Comparison of ENCODE assay signal across 10 cellular contexts in the genomic region with DNA sequence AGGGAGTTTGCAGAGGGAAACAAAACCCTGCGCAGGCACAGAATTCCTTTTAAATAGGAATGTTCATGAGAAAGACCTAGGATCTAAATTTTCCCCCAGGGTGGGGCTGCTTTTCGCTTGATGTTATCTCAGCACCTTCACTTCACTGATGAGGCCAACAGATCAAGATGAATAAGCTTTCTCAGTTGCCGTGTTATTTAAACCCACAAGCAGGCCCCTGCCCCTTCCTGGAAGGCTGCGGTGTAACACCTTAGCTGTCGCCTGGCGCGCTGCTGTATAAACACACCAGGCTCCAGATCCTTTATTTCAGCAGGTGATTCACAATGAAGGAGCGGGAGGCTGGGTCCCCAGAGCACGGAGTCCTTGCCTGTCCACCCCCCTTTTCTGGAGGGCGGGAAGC.
DNase-seq lines count a peak whose midpoint lies in the region; ATAC-seq and TF ChIP-seq lines count a peak whose summit lies in the region.
"Had no signal": no experiment of that assay in that cellular context is flagged by ENCODE, and none has a peak within 500 bp of the region (broad histone marks: within the 10 kb centered on the region; RNA-seq: fewer than 3 reads in every experiment).

No MANE protein-coding gene starts in this region.

- ATAC-seq in WTC11 (peak; percentile 45), GM19395 (IDR thresholded peaks at IDR 0.05; ENCODE audit: unreplicated experiment) (no peak), GM21515 (IDR thresholded peaks at IDR 0.05; ENCODE audit: unreplicated experiment) (no peak), GM19324 (IDR thresholded peaks at IDR 0.05; ENCODE audit: low FRiP score, unreplicated experiment) (no peak), HG02642 (IDR thresholded peaks at IDR 0.05; ENCODE audit: poor library complexity, unreplicated experiment) (no peak)

- DNase-seq in WTC11 (ENCODE audit: low spot score): peak; percentile 24
- DNase-seq in activated naive CD8-positive, alpha-beta T cell treated with anti-CD3 and anti-CD28 coated beads for 36 hours: peak; percentile 83
- DNase-seq in stimulated activated CD4-positive, alpha-beta T cell treated with anti-CD3 and anti-CD28 coated beads, Interleukin-4, amount 100 ng/mL, for 4 hours: peak; percentile 56 to 70
- DNase-seq: activated B cell treated with CpG ODN at 0.5 μM for 24 hours, EL had no signal

- peak overlapping the region; percentile 70 for H3K27ac ChIP-seq in KOPT-K1 (ENCODE audit: low read depth, low read length, poor library complexity, severe bottlenecking)

- H3K36me3 Mint-ChIP-seq in WTC11: no peaks in the 10 kb centered on the region
- peaks cover 5% of the 10 kb centered on the region for H3K36me3 Mint-ChIP-seq in activated naive CD8-positive, alpha-beta T cell treated with anti-CD3 and anti-CD28 coated beads for 36 hours

- CTCF ChIA-PET in WTC11 (lab: Charles Lee): interaction anchor here (1.0 to 3.6 kb wide), 5 partner anchors 8 to 514 kb away, joined by 3 to 16 read pairs (median 4); no protein-coding TSS in a partner anchor

- POLR2A ChIA-PET in WTC11 (lab: Charles Lee): interaction anchor here (0.7 to 1.0 kb wide), 2 partner anchors 702 to 825 kb away, joined by 3 read pairs; a partner anchor contains a TSS

- H3K27me3 Mint-ChIP-seq in WTC11 (ENCODE audit: low read depth): no peaks in the 10 kb centered on the region
- no peaks in the 10 kb centered on the region for H3K27me3 Mint-ChIP-seq in activated naive CD8-positive, alpha-beta T cell treated with anti-CD3 and anti-CD28 coated beads for 36 hours

- H3K9me3 Mint-ChIP-seq in WTC11: peaks cover 9% of the 10 kb centered on the region
- no peaks in the 10 kb centered on the region for H3K9me3 Mint-ChIP-seq in activated naive CD8-positive, alpha-beta T cell treated with anti-CD3 and anti-CD28 coated beads for 36 hours
- H3K9me3 Mint-ChIP-seq: activated B cell treated with CpG ODN at 0.5 μM for 24 hours had no signal

- peaks cover 47% of the 10 kb centered on the region for H3K4me1 Mint-ChIP-seq in WTC11
- H3K4me1 Mint-ChIP-seq in activated naive CD8-positive, alpha-beta T cell treated with anti-CD3 and anti-CD28 coated beads for 36 hours: peaks cover 46% of the 10 kb centered on the region
- H3K4me1 Mint-ChIP-seq: activated B cell treated with CpG ODN at 0.5 μM for 24 hours had no signal

- no peaks in the 10 kb centered on the region for H3K9me3 ChIP-seq in KOPT-K1 (ENCODE audit: insufficient read depth, low read length, poor library complexity, severe bottlenecking)

- no peak for TF ChIP-seq CTCF in WTC11 (IDR thresholded peaks at IDR 0.05)

- 0 out of 2 replicates have a peak overlapping the region, but pooled peaks have one; percentile 77 for H3K27ac Mint-ChIP-seq in WTC11
- peak overlapping the region; percentile 88 for H3K27ac Mint-ChIP-seq in activated naive CD8-positive, alpha-beta T cell treated with anti-CD3 and anti-CD28 coated beads for 36 hours
- H3K27ac Mint-ChIP-seq: activated B cell treated with CpG ODN at 0.5 μM for 24 hours had no signal

- no peaks in the 10 kb centered on the region for H3K36me3 ChIP-seq in KOPT-K1 (ENCODE audit: insufficient read depth, low read length)

- H3K4me3 Mint-ChIP-seq in WTC11: no peak overlapping the region
- peak overlapping the region; percentile 45 for H3K4me3 Mint-ChIP-seq in activated naive CD8-positive, alpha-beta T cell treated with anti-CD3 and anti-CD28 coated beads for 36 hours
- H3K4me3 Mint-ChIP-seq: activated B cell treated with CpG ODN at 0.5 μM for 24 hours had no signal

TF ChIP-seq in WTC11, 78 proteins besides CTCF, POLR2A, EP300 and RAD21:
- TF ChIP-seq NR3C1 (CRISPR knock-in tag; conservative IDR thresholded peaks at IDR 0.05; ENCODE audit: low read depth): no peak
- TF ChIP-seq ZNF317 (CRISPR knock-in tag; IDR thresholded peaks at IDR 0.05; ENCODE audit: borderline replicate concordance, low read depth): no peak
- no peak for TF ChIP-seq ATF1 (CRISPR knock-in tag; IDR thresholded peaks at IDR 0.05)
- TF ChIP-seq, protein P1, sequence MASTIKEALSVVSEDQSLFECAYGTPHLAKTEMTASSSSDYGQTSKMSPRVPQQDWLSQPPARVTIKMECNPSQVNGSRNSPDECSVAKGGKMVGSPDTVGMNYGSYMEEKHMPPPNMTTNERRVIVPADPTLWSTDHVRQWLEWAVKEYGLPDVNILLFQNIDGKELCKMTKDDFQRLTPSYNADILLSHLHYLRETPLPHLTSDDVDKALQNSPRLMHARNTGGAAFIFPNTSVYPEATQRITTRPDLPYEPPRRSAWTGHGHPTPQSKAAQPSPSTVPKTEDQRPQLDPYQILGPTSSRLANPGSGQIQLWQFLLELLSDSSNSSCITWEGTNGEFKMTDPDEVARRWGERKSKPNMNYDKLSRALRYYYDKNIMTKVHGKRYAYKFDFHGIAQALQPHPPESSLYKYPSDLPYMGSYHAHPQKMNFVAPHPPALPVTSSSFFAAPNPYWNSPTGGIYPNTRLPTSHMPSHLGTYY (CRISPR knock-in tag; IDR thresholded peaks at IDR 0.05): no peak
- TF ChIP-seq, protein P2, sequence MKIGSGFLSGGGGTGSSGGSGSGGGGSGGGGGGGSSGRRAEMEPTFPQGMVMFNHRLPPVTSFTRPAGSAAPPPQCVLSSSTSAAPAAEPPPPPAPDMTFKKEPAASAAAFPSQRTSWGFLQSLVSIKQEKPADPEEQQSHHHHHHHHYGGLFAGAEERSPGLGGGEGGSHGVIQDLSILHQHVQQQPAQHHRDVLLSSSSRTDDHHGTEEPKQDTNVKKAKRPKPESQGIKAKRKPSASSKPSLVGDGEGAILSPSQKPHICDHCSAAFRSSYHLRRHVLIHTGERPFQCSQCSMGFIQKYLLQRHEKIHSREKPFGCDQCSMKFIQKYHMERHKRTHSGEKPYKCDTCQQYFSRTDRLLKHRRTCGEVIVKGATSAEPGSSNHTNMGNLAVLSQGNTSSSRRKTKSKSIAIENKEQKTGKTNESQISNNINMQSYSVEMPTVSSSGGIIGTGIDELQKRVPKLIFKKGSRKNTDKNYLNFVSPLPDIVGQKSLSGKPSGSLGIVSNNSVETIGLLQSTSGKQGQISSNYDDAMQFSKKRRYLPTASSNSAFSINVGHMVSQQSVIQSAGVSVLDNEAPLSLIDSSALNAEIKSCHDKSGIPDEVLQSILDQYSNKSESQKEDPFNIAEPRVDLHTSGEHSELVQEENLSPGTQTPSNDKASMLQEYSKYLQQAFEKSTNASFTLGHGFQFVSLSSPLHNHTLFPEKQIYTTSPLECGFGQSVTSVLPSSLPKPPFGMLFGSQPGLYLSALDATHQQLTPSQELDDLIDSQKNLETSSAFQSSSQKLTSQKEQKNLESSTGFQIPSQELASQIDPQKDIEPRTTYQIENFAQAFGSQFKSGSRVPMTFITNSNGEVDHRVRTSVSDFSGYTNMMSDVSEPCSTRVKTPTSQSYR (CRISPR knock-in tag; IDR thresholded peaks at IDR 0.05): no peak
- TF ChIP-seq CREB1 (CRISPR knock-in tag; IDR thresholded peaks at IDR 0.05): no peak
- TF ChIP-seq ZBTB21 (CRISPR knock-in tag; IDR thresholded peaks at IDR 0.05; ENCODE audit: borderline replicate concordance): no peak
- TF ChIP-seq, protein P3, sequence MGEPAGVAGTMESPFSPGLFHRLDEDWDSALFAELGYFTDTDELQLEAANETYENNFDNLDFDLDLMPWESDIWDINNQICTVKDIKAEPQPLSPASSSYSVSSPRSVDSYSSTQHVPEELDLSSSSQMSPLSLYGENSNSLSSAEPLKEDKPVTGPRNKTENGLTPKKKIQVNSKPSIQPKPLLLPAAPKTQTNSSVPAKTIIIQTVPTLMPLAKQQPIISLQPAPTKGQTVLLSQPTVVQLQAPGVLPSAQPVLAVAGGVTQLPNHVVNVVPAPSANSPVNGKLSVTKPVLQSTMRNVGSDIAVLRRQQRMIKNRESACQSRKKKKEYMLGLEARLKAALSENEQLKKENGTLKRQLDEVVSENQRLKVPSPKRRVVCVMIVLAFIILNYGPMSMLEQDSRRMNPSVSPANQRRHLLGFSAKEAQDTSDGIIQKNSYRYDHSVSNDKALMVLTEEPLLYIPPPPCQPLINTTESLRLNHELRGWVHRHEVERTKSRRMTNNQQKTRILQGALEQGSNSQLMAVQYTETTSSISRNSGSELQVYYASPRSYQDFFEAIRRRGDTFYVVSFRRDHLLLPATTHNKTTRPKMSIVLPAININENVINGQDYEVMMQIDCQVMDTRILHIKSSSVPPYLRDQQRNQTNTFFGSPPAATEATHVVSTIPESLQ (CRISPR knock-in tag; IDR thresholded peaks at IDR 0.05): no peak

Comparison
In these comparisons a context has a peak if more than half of its experiments do, and no peak if none do; other contexts are left out.
1. DNase-seq: peak in every context shown above with its lines; median percentile 83 in activated naive CD8-positive, alpha-beta T cell treated with anti-CD3 and anti-CD28 coated beads for 36 hours; 63 in stimulated activated CD4-positive, alpha-beta T cell treated with anti-CD3 and anti-CD28 coated beads, Interleukin-4, amount 100 ng/mL, for 4 hours; 24 in WTC11.